8 cellular contexts compared by ENCODE assay signal in the genomic region with DNA sequence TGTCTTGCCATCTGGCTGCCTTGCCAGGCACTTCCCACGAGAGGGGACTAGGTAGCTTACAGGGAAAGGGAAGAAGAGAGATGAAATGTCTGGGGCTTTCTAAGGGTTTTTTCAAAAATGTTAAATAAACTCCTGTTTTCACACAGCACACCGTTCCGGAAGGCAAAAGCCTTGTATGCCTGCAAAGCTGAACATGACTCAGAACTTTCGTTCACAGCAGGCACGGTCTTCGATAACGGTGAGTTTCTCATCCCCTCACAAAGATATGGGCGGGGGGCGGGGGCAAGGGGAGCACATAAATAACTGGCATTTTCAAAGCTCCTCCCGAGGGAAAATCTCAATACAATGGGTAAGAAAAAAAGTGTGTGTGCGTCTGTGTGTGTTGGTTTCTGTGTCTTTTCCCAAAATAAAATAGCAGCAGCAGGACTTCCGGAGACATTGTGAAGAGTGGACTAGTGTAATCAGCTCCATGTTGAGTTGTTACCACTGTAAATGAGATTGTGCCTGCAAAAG.
DNase-seq lines count a peak whose midpoint lies in the region; TF ChIP-seq lines count a peak whose summit lies in the region.

No MANE protein-coding gene starts in this region.

- H3K9ac ChIP-seq in GM23248: no peak overlapping the region
- H3K9ac ChIP-seq in neural progenitor cell: no peak overlapping the region

- H3K9me3 ChIP-seq in GM23248 (ENCODE audit: low read depth): no peaks in the 10 kb centered on the region
- no peaks in the 10 kb centered on the region for H3K9me3 ChIP-seq in neural progenitor cell (ENCODE audit: low read depth)

- no peaks in the 10 kb centered on the region for H3K27me3 Mint-ChIP-seq in activated T-cell treated with anti-CD3 and anti-CD28 coated beads, Interleukin-2, amount 50 U/mL, for 24 hours
- H3K27me3 Mint-ChIP-seq in neural progenitor cell (ENCODE audit: insufficient read depth, low read depth) (peaks cover 9% of the 10 kb centered on the region), Calu3 (ENCODE audit: unreplicated experiment) (no peaks in the 10 kb centered on the region)

- H3K27ac ChIP-seq in GM23248 (no peak overlapping the region), neural progenitor cell (no peak overlapping the region)

- H3K36me3 ChIP-seq in GM23248 (ENCODE audit: low read depth): no peaks in the 10 kb centered on the region
- no peaks in the 10 kb centered on the region for H3K36me3 ChIP-seq in neural progenitor cell

- H3F3A ChIP-seq in GM23248 (ENCODE audit: insufficient read depth): peaks cover 4% of the 10 kb centered on the region
- H3F3A ChIP-seq in neural progenitor cell (ENCODE audit: low read depth): no peaks in the 10 kb centered on the region

- H3K9me3 Mint-ChIP-seq in activated T-cell treated with anti-CD3 and anti-CD28 coated beads, Interleukin-2, amount 50 U/mL, for 24 hours: no peaks in the 10 kb centered on the region
- H3K9me3 Mint-ChIP-seq in neural progenitor cell (no peaks in the 10 kb centered on the region), Calu3 (ENCODE audit: low read depth, unreplicated experiment) (no peaks in the 10 kb centered on the region)

- H3K4me3 ChIP-seq in GM23248 (no peak overlapping the region), neural progenitor cell (no peak overlapping the region)

- H3K9me2 ChIP-seq in GM23248 (ENCODE audit: insufficient read depth): no peaks in the 10 kb centered on the region

- H4K20me1 ChIP-seq in GM23248 (ENCODE audit: insufficient read depth) (no peaks in the 10 kb centered on the region), neural progenitor cell (ENCODE audit: low read depth) (no peaks in the 10 kb centered on the region)

- no peak overlapping the region for H3K4me3 Mint-ChIP-seq in activated T-cell treated with anti-CD3 and anti-CD28 coated beads, Interleukin-2, amount 50 U/mL, for 24 hours
- H3K4me3 Mint-ChIP-seq in neural progenitor cell (peak overlapping the region; percentile 37), Calu3 (ENCODE audit: low read depth, unreplicated experiment) (no peak overlapping the region)

- H3K79me2 ChIP-seq in GM23248 (ENCODE audit: insufficient read depth) (no peaks in the 10 kb centered on the region), neural progenitor cell (ENCODE audit: low read depth) (no peaks in the 10 kb centered on the region)

- H3K4me2 ChIP-seq in GM23248 (ENCODE audit: unreplicated experiment) (no peak overlapping the region), neural progenitor cell (no peak overlapping the region)

- H3K27me3 ChIP-seq in GM23248 (replicated peaks; ENCODE audit: insufficient read depth) (no peaks in the 10 kb centered on the region), neural progenitor cell (no peaks in the 10 kb centered on the region)

- intact Hi-C loops in Calu3 (cut with micrococcal nuclease; ENCODE audit: unreplicated experiment): no loop called here
- intact Hi-C loops in head of caudate nucleus (cut with DNase I): no loop called here

- H3K4me1 ChIP-seq in GM23248 (ENCODE audit: insufficient read depth) (peaks cover 10% of the 10 kb centered on the region), neural progenitor cell (peaks cover 34% of the 10 kb centered on the region)

- WGBS in GM23248 (ENCODE audit: low coverage in 1 of 2, low lambda C conversion rate in 2 of 2, missing lambda C conversion rate in 2 of 2), 2 experiments: 76 to 83% methylated on average over 12 of the region's 12 CpGs

- DNase-seq in activated T-cell treated with anti-CD3 and anti-CD28 coated beads, Interleukin-2, amount 50 U/mL, for 24 hours: no peak
- no peak for DNase-seq in activated T-cell treated with anti-CD3 and anti-CD28 coated beads, Interleukin-2, amount 50 U/mL, for 48 hours
- DNase-seq in GM23248 (peak; percentile 13), NCI-H2227 (lab: John Stamatoyannopoulos, UW; ENCODE audit: unreplicated experiment) (peak; percentile 28), neural progenitor cell (ENCODE audit: low spot score) (no peak), NCI-H748 (lab: John Stamatoyannopoulos, UW; ENCODE audit: unreplicated experiment) (no peak), Calu3 (no peak), head of caudate nucleus (no peak)

- no TSS peak for BruUV-seq in Calu3 (replicated peaks; lab: Mats Ljungman, UMichigan)

- CTCF ChIA-PET in Calu3 (lab: Charles Lee): no interaction called here

- H3K36me3 Mint-ChIP-seq in activated T-cell treated with anti-CD3 and anti-CD28 coated beads, Interleukin-2, amount 50 U/mL, for 24 hours (ENCODE audit: low read depth): peaks cover 32% of the 10 kb centered on the region
- H3K36me3 Mint-ChIP-seq in neural progenitor cell (no peaks in the 10 kb centered on the region), Calu3 (ENCODE audit: insufficient read depth, unreplicated experiment) (peaks cover 45% of the 10 kb centered on the region)

- H3K27ac Mint-ChIP-seq in activated T-cell treated with anti-CD3 and anti-CD28 coated beads, Interleukin-2, amount 50 U/mL, for 24 hours: peak overlapping the region; percentile 76
- peak overlapping the region; percentile 83 for H3K27ac Mint-ChIP-seq in neural progenitor cell
- H3K27ac Mint-ChIP-seq in Calu3 (ENCODE audit: unreplicated experiment): no peak overlapping the region

- H3K4me1 Mint-ChIP-seq in activated T-cell treated with anti-CD3 and anti-CD28 coated beads, Interleukin-2, amount 50 U/mL, for 24 hours (ENCODE audit: low read depth): peaks cover 46% of the 10 kb centered on the region
- H3K4me1 Mint-ChIP-seq in neural progenitor cell: peaks cover 59% of the 10 kb centered on the region
- H3K4me1 Mint-ChIP-seq in Calu3 (ENCODE audit: low read depth, unreplicated experiment): peaks cover 28% of the 10 kb centered on the region

- TF ChIP-seq CTCF in neural progenitor cell (IDR thresholded peaks at IDR 0.05) (no peak), Calu3 (IDR thresholded peaks at IDR 0.05; ENCODE audit: unreplicated experiment) (no peak)

- H2AFZ ChIP-seq in GM23248 (no peak overlapping the region), neural progenitor cell (replicated peaks) (no peak overlapping the region)

- in situ Hi-C loops in GM23248 (cut with MboI): no loop called here

Comparison
In these comparisons a context has a peak if more than half of its experiments do, and no peak if none do; other contexts are left out.
1. DNase-seq: peak in GM23248 (single experiment) and NCI-H2227 (single experiment); none in activated T-cell treated with anti-CD3 and anti-CD28 coated beads, Interleukin-2, amount 50 U/mL, for 24 hours (single experiment), activated T-cell treated with anti-CD3 and anti-CD28 coated beads, Interleukin-2, amount 50 U/mL, for 48 hours (0 of 2), neural progenitor cell (single experiment), NCI-H748 (single experiment), Calu3 (single experiment) and head of caudate nucleus (0 of 42).